20 cellular contexts compared by ENCODE assay signal in genomic region chr3:67691207-67691606, GRCh38. TPM values are rescaled to one million over a fixed set of nuclear protein-coding genes. Genes with fewer than 3 reads are reported as not detected.
DNase-seq lines count a peak whose midpoint lies in the region; ATAC-seq lines count a peak whose summit lies in the region.
"Had no signal": no experiment of that assay in that cellular context is flagged by ENCODE, and none has a peak within 500 bp of the region (broad histone marks: within the 10 kb centered on the region; RNA-seq: fewer than 3 reads in every experiment).

No MANE protein-coding gene starts in this region.

- H3K4me3 Mint-ChIP-seq in naive B cell, result peak overlapping the region in 1 of 8 donors; percentile 32
- H3K4me3 Mint-ChIP-seq: CD14-positive monocyte; T-helper 1 cell treated with Interleukin-12 subunit alpha and Interleukin-12 subunit beta and Interleukin-4 antibody, amounts not matched to agents 30 μg/mL and 1 μg/mL, for 36 hours had no signal

- peaks cover 0 to 4% (median 0%) of the 10 kb centered on the region in 3 donors for H3K27me3 Mint-ChIP-seq in naive B cell

- peak overlapping the region in 2 of 6 donors; percentile 24 to 31 for H3K27ac Mint-ChIP-seq in naive B cell
- H3K27ac Mint-ChIP-seq: CD14-positive monocyte; T-helper 1 cell treated with Interleukin-12 subunit alpha and Interleukin-12 subunit beta and Interleukin-4 antibody, amounts not matched to agents 30 μg/mL and 1 μg/mL, for 36 hours had no signal

- peak; percentile 18 for DNase-seq in naive B cell
- DNase-seq in NCI-H1048 (lab: John Stamatoyannopoulos, UW), result no peak
- DNase-seq in GDM1 (lab: John Stamatoyannopoulos, UW), result no peak
- no peak for DNase-seq in NCI-H446 treated with DMSO at 0.1 percent for 48 hours (lab: John Stamatoyannopoulos, UW)
- DNase-seq: Caco-2, GOT3, KG1, NCI-H1105 treated with DMSO at 0.1 percent for 48 hours, NCI-H187 treated with DMSO at 0.1 percent for 48 hours, NCI-H2171, NCI-H774 had no signal

- H3K36me3 Mint-ChIP-seq in naive B cell, result peaks cover 0 to 8% of the 10 kb centered on the region in 2 donors
- H3K36me3 Mint-ChIP-seq: CD14-positive monocyte had no signal

- peaks cover 18 to 31% (median 26%) of the 10 kb centered on the region in 3 donors for H3K4me1 Mint-ChIP-seq in naive B cell
- H3K4me1 Mint-ChIP-seq: CD14-positive monocyte had no signal

- peaks cover 0 to 3% (median 2%) of the 10 kb centered on the region in 7 donors for H3K9me3 Mint-ChIP-seq in naive B cell

- peak; percentile 66 for ATAC-seq in GM18511 (IDR thresholded peaks at IDR 0.05; ENCODE audit: unreplicated experiment)
- ATAC-seq in GM21723 (IDR thresholded peaks at IDR 0.05; ENCODE audit: unreplicated experiment), result peak; percentile 67
- peak; percentile 62 for ATAC-seq in HG03432 (IDR thresholded peaks at IDR 0.05; ENCODE audit: unreplicated experiment)
- ATAC-seq in naive B cell (ENCODE audit: low read depth in 2 of 2), result peak; percentile 81 to 89
- no peak for ATAC-seq in HG02678 (IDR thresholded peaks at IDR 0.05; ENCODE audit: unreplicated experiment)
- ATAC-seq: A549, Panc1, Right ventricle myocardium inferior had no signal

RNA-seq across cellular contexts. Expression of gene SUCLG2, which starts 36.8 kb away (rescaled TPM):
- polyA plus RNA-seq in naive B cell (ENCODE audit: low read depth in 6 of 6), result 10 to 100 TPM; 49.5 to 94.4 (median 57.9) TPM
